In the genomic region with DNA sequence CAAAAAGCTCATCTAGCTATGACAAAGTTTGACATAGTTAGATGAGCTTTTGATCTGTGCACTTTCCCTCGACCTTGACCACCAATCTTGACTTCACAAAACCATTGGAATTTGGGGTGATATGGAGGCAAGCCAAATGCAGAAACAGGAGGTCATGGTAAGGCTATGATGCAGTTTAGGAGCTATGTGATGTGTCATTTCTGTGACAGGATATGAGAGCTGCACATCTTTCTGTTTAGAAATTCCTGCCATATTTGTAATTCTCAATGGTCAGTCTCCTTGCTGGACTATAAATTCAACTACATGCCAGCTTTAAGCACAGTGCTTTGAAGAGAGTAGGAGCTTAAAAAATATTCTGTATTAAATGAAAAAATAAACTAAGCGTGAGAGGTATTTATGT, we compare ENCODE assay signal across 1 cellular context.
A peak's percentile ranks its signal among the peaks of the same experiment; 100 is the strongest.
TF ChIP-seq lines count a peak whose summit lies in the region.

No MANE protein-coding gene starts in this region.

TF ChIP-seq in K562, 482 proteins besides CTCF, POLR2A, EP300 and RAD21:
- TF ChIP-seq GTF3C2 (IDR thresholded peaks at IDR 0.05; ENCODE audit: borderline replicate concordance, extremely low read depth, insufficient read length) (no peak), NFIC (IDR thresholded peaks at IDR 0.05) (0 out of 2 replicates have a peak, but pooled peaks have one; percentile 43), ARID2 (IDR thresholded peaks at IDR 0.05) (no peak), CBX5 (IDR thresholded peaks at IDR 0.05; ENCODE audit: borderline replicate concordance, low read depth) (no peak), IRF2 (CRISPR knock-in tag; IDR thresholded peaks at IDR 0.05) (no peak), CBX1 (IDR thresholded peaks at IDR 0.05; ENCODE audit: low read depth) (no peak), USF1 (CRISPR knock-in tag; IDR thresholded peaks at IDR 0.05) (no peak), BRF1 (IDR thresholded peaks at IDR 0.05; ENCODE audit: borderline replicate concordance, extremely low read depth, insufficient read length) (no peak), KLF1 (tag; IDR thresholded peaks at IDR 0.05) (no peak), CREM (IDR thresholded peaks at IDR 0.05; ENCODE audit: low read depth) (0 out of 2 replicates have a peak, but pooled peaks have one; percentile 11), ZNF347 (CRISPR knock-in tag; IDR thresholded peaks at IDR 0.05; ENCODE audit: low read depth) (no peak), CREB1 (IDR thresholded peaks at IDR 0.05) (0 out of 2 replicates have a peak, but pooled peaks have one; percentile 14), CREB1 (CRISPR knock-in tag; IDR thresholded peaks at IDR 0.05) (no peak; the same call in 1 of the 2 replicates), ZNF318 (IDR thresholded peaks at IDR 0.05; ENCODE audit: borderline replicate concordance in 1 of 2, low read depth in 1 of 2) (no peak), SAFB (IDR thresholded peaks at IDR 0.05; ENCODE audit: borderline replicate concordance, low read depth, low read length) (no peak)
- TF ChIP-seq, protein P1, sequence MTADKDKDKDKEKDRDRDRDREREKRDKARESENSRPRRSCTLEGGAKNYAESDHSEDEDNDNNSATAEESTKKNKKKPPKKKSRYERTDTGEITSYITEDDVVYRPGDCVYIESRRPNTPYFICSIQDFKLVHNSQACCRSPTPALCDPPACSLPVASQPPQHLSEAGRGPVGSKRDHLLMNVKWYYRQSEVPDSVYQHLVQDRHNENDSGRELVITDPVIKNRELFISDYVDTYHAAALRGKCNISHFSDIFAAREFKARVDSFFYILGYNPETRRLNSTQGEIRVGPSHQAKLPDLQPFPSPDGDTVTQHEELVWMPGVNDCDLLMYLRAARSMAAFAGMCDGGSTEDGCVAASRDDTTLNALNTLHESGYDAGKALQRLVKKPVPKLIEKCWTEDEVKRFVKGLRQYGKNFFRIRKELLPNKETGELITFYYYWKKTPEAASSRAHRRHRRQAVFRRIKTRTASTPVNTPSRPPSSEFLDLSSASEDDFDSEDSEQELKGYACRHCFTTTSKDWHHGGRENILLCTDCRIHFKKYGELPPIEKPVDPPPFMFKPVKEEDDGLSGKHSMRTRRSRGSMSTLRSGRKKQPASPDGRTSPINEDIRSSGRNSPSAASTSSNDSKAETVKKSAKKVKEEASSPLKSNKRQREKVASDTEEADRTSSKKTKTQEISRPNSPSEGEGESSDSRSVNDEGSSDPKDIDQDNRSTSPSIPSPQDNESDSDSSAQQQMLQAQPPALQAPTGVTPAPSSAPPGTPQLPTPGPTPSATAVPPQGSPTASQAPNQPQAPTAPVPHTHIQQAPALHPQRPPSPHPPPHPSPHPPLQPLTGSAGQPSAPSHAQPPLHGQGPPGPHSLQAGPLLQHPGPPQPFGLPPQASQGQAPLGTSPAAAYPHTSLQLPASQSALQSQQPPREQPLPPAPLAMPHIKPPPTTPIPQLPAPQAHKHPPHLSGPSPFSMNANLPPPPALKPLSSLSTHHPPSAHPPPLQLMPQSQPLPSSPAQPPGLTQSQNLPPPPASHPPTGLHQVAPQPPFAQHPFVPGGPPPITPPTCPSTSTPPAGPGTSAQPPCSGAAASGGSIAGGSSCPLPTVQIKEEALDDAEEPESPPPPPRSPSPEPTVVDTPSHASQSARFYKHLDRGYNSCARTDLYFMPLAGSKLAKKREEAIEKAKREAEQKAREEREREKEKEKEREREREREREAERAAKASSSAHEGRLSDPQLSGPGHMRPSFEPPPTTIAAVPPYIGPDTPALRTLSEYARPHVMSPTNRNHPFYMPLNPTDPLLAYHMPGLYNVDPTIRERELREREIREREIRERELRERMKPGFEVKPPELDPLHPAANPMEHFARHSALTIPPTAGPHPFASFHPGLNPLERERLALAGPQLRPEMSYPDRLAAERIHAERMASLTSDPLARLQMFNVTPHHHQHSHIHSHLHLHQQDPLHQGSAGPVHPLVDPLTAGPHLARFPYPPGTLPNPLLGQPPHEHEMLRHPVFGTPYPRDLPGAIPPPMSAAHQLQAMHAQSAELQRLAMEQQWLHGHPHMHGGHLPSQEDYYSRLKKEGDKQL (CRISPR knock-in tag; IDR thresholded peaks at IDR 0.05; ENCODE audit: borderline replicate concordance) = no peak
